Comparison of ENCODE assay signal across 11 cellular contexts in the genomic region with DNA sequence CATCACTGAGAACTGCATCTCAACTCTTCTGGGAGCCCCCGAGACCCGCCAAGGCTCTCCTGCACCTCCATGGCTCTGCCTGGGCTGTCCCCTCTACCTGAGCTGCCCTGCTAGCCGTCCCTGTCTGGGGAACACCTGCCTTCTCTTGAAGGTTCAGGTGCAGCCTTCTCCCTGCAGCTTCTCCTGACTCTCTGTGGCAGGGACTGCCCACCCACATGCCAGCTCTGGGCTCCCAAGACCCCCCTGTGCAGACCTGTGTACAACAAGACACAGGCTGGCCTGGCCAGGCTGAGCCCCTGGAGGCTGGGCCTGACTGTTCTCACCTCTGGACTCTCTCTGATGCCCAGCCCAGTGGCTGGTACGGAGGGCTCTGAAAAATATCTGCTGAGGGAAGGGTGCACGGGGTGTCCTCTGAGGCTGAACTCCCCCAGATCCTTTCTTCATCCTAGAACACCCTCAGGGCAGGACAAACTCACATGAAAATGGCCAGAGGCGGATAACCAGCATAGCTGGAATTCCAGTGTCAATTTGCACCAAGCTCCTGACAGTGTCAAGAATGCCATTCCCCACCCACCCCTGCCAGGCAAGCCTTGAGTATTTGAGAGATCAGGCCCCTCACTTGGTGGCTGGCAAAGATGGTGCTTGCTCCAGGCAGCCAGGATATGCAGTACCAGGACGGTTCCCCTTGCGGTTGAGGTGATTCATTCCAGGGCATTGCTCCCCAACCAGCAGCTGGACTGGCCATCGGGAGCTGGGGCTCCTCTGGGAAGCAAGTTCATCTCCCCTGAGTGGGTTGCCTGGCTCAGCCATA. TPM values are rescaled to one million over a fixed set of nuclear protein-coding genes. Genes with fewer than 3 reads are reported as not detected.
A peak's percentile ranks its signal among the peaks of the same experiment; 100 is the strongest.
DNase-seq lines count a peak whose midpoint lies in the region; ATAC-seq and TF ChIP-seq lines count a peak whose summit lies in the region.
"Had no signal": no experiment of that assay in that cellular context is flagged by ENCODE, and none has a peak within 500 bp of the region (broad histone marks: within the 10 kb centered on the region; RNA-seq: fewer than 3 reads in every experiment).

No MANE protein-coding gene starts in this region.

- ATAC-seq in HG03280 (IDR thresholded peaks at IDR 0.05; ENCODE audit: unreplicated experiment): no peak

- H3K4me2 ChIP-seq in skeletal muscle satellite cell (ENCODE audit: low read length): peak overlapping the region; percentile 9

- H3K36me3 ChIP-seq in right atrium auricular region (peaks cover 10% of the 10 kb centered on the region), skeletal muscle satellite cell (ENCODE audit: insufficient read depth, low read length) (peaks cover 15% of the 10 kb centered on the region)

- H3K9ac ChIP-seq in skeletal muscle satellite cell (ENCODE audit: low read depth, low read length): peak overlapping the region; percentile 36
- H3K9ac ChIP-seq: parathyroid adenoma had no signal

- no peak overlapping the region for H3K4me3 ChIP-seq in right atrium auricular region
- peak overlapping the region; percentile 29 for H3K4me3 ChIP-seq in skeletal muscle satellite cell (ENCODE audit: low read length)

- TF ChIP-seq CTCF in right atrium auricular region (IDR thresholded peaks at IDR 0.05): no peak

- peak overlapping the region; percentile 46 to 55 for H3K27ac ChIP-seq in right atrium auricular region
- H3K27ac ChIP-seq: parathyroid adenoma had no signal

- DNase-seq in HCEC 1CT: peak; percentile 28
- peak; percentile 63 for DNase-seq in T1000 (lab: John Stamatoyannopoulos, UW)
- DNase-seq in right atrium auricular region (ENCODE audit: low spot score): no peak
- no peak for DNase-seq in NCI-H446 (lab: John Stamatoyannopoulos, UW)
- DNase-seq in middle frontal gyrus (ENCODE audit: extremely low spot score, low spot score): no peak
- no peak for DNase-seq in DMS114 treated with DMSO at 0.1 percent for 48 hours (lab: John Stamatoyannopoulos, UW; ENCODE audit: unreplicated experiment)
- DNase-seq: immature natural killer cell, NCI-H2029 had no signal

- peaks cover 0 to 65% of the 10 kb centered on the region in 2 donors for H3K4me1 ChIP-seq in right atrium auricular region
- H3K4me1 ChIP-seq in skeletal muscle satellite cell (ENCODE audit: control insufficient read depth, insufficient read depth, low read length): peaks cover 40% of the 10 kb centered on the region
- H3K4me1 ChIP-seq: parathyroid adenoma had no signal

- H3K9me3 ChIP-seq in right atrium auricular region: no peaks in the 10 kb centered on the region
- H3K9me3 ChIP-seq in skeletal muscle satellite cell (replicated peaks; ENCODE audit: low read length): no peaks in the 10 kb centered on the region

- H3K27me3 ChIP-seq in right atrium auricular region: no peaks in the 10 kb centered on the region
- no peaks in the 10 kb centered on the region for H3K27me3 ChIP-seq in skeletal muscle satellite cell (ENCODE audit: control insufficient read depth, insufficient read depth, low read length)

RNA-seq across cellular contexts. Expression of a gene that starts 40.9 kb away (rescaled TPM):
- total RNA-seq in right atrium auricular region: 10 to 100 TPM; 23.5 to 27.1 TPM
- 53.3 and 62.1 TPM in 2 replicates for total RNA-seq in skeletal muscle satellite cell (2012; rRNA removed)

Comparison
In these comparisons a context has a peak if more than half of its experiments do, and no peak if none do; other contexts are left out.
1. DNase-seq: peak in HCEC 1CT (single experiment) and T1000 (single experiment); none in right atrium auricular region (single experiment), NCI-H446 (0 of 2), middle frontal gyrus (single experiment) and DMS114 treated with DMSO at 0.1 percent for 48 hours (single experiment).